Comparison of ENCODE assay signal across 8 cellular contexts in genomic region chr5:98773214-98773463, GRCh38. TPM values are rescaled to one million over a fixed set of nuclear protein-coding genes. Genes with fewer than 3 reads are reported as not detected.
DNase-seq lines count a peak whose midpoint lies in the region; ATAC-seq and TF ChIP-seq lines count a peak whose summit lies in the region.

No MANE protein-coding gene starts in this region.

- peak overlapping the region; percentile 76 for H3K4me3 Mint-ChIP-seq in mesothelial cell of epicardium

- H3K27ac ChIP-seq in left ventricle myocardium inferior (replicated peaks) (peak overlapping the region; percentile 97), breast epithelium (peak overlapping the region; percentile 96 to 97), vagina (peak overlapping the region; percentile 95)

- TF ChIP-seq POLR2A in breast epithelium (IDR thresholded peaks at IDR 0.05) (no peak), vagina (IDR thresholded peaks at IDR 0.05) (no peak)

- H3K9me3 ChIP-seq in left ventricle myocardium inferior (replicated peaks) (no peaks in the 10 kb centered on the region), breast epithelium (no peaks in the 10 kb centered on the region), vagina (no peaks in the 10 kb centered on the region)

- H3K27me3 ChIP-seq in left ventricle myocardium inferior (ENCODE audit: low read depth) (no peaks in the 10 kb centered on the region), breast epithelium (no peaks in the 10 kb centered on the region), vagina (no peaks in the 10 kb centered on the region)

- no peak for TF ChIP-seq CTCF in left ventricle myocardium inferior (IDR thresholded peaks at IDR 0.05; ENCODE audit: borderline replicate concordance)
- peak in 1 of 3 donors; percentile 11 for TF ChIP-seq CTCF in breast epithelium (IDR thresholded peaks at IDR 0.05)
- no peak for TF ChIP-seq CTCF in mesothelial cell of epicardium (IDR thresholded peaks at IDR 0.05; ENCODE audit: unreplicated experiment)
- TF ChIP-seq CTCF in vagina (IDR thresholded peaks at IDR 0.05) = no peak

- H3K4me1 Mint-ChIP-seq in mesothelial cell of epicardium = peaks cover 53% of the 10 kb centered on the region

- no peaks in the 10 kb centered on the region for H3K36me3 Mint-ChIP-seq in mesothelial cell of epicardium

- H3K9me3 Mint-ChIP-seq in mesothelial cell of epicardium = no peaks in the 10 kb centered on the region

- intact Hi-C loops in left ventricle myocardium inferior (cut with micrococcal nuclease) = no loop called here
- intact Hi-C loops in left ventricle myocardium superior (cut with micrococcal nuclease) = no loop called here
- intact Hi-C loops in breast epithelium (cut with DNase I; ENCODE audit: low total_unique reads) = no loop called here
- intact Hi-C loops in vagina (cut with DNase I) = loop anchor here (10.0 kb wide), 2 partner anchors 152 to 338 kb away; partner anchors contain the start of gene CHD1
- intact Hi-C loops in posterior cingulate gyrus (cut with DNase I) = loop anchor here (10.0 kb wide), 3 partner anchors 152 to 1838 kb away; partner anchors contain the start of genes CHD1 and LNPEP

- peaks cover 35% of the 10 kb centered on the region for H3K27me3 Mint-ChIP-seq in mesothelial cell of epicardium (ENCODE audit: low read depth)

- H3K4me3 ChIP-seq in left ventricle myocardium inferior (peak overlapping the region; percentile 91), breast epithelium (peak overlapping the region; percentile 81 to 98 (median 95)), vagina (peak overlapping the region; percentile 80 to 86)

- DNase-seq in left ventricle myocardium inferior = no peak
- no peak for DNase-seq in left ventricle myocardium superior
- no peak for DNase-seq in breast epithelium (ENCODE audit: low spot score in 2 of 2)
- no peak for DNase-seq in mesothelial cell of epicardium (ENCODE audit: low spot score in 2 of 2, unreplicated experiment in 2 of 2)
- DNase-seq in vagina (ENCODE audit: extremely low spot score in 2 of 2) = no peak
- no peak for DNase-seq in posterior cingulate gyrus
- DNase-seq in germinal center (ENCODE audit: low spot score) = no peak
- no peak for DNase-seq in activated CD4-positive, alpha-beta T cell treated with anti-CD3 and anti-CD28 coated beads for 1 hour

- H3K4me1 ChIP-seq in left ventricle myocardium inferior (peaks cover 76% of the 10 kb centered on the region), breast epithelium (peaks cover 0 to 15% of the 10 kb centered on the region in 2 donors), vagina (peaks cover 55% of the 10 kb centered on the region)

- ATAC-seq in left ventricle myocardium superior = no peak

- H3K27ac Mint-ChIP-seq in mesothelial cell of epicardium = peak overlapping the region; percentile 94

- H3K36me3 ChIP-seq in left ventricle myocardium inferior (no peaks in the 10 kb centered on the region), breast epithelium (no peaks in the 10 kb centered on the region), vagina (no peaks in the 10 kb centered on the region)

RNA-seq across cellular contexts. Expression of gene RGMB, which starts 0.3 kb away (rescaled TPM):
- 13.0 TPM for total RNA-seq in left ventricle myocardium inferior
- total RNA-seq in left ventricle myocardium superior = 14.3 TPM
- total RNA-seq in breast epithelium = 10 to 100 TPM; 22.0 to 23.1 (median 22.1) TPM
- total RNA-seq in mesothelial cell of epicardium = 11.0 to 11.8 TPM (median 11.1 TPM) in 3 replicates
- 39.0 TPM for total RNA-seq in vagina

Comparison
In these comparisons a context has a peak if more than half of its experiments do, and no peak if none do; other contexts are left out.
1. intact Hi-C loops: an anchor here in vagina (10.0 kb wide) and posterior cingulate gyrus (10.0 kb wide); none called in left ventricle myocardium inferior, left ventricle myocardium superior and breast epithelium.